19 cellular contexts compared by ENCODE assay signal in the genomic region with DNA sequence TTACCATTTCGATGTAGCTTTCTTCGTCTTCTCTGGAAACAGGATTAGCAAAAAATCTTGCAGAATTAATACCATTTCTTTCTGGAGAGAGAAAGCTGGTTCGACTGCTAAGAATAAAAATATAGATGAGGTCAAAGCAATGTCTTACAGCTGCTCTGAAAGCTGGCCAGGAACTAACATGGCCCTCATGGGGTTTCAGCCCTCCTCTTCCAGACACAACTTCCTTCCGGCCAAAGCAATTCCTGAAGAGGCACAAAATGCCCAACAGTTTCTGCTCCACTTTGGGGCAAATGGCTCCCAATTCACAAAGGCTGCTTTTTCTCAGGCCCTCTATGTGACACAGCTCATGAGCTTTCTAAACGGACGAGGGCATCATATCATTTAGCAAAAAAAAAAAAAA. TPM values are rescaled to one million over a fixed set of nuclear protein-coding genes. Genes with fewer than 3 reads are reported as not detected.
DNase-seq lines count a peak whose midpoint lies in the region; ATAC-seq and TF ChIP-seq lines count a peak whose summit lies in the region.
"Had no signal": no experiment of that assay in that cellular context is flagged by ENCODE, and none has a peak within 500 bp of the region (broad histone marks: within the 10 kb centered on the region; RNA-seq: fewer than 3 reads in every experiment).

No MANE protein-coding gene starts in this region.

- H3K4me3 ChIP-seq in cardiac fibroblast (replicated peaks in 1 of 2; ENCODE audit: low read depth in 2 of 2, low read length in 2 of 2) = no peak overlapping the region
- H3K4me3 ChIP-seq in right atrium auricular region = no peak overlapping the region
- no peak overlapping the region for H3K4me3 ChIP-seq in subcutaneous abdominal adipose tissue (ENCODE audit: low read depth in 1 of 5, low read length in 5 of 5)
- H3K4me3 ChIP-seq: ascending aorta, right lobe of liver, suprapubic skin had no signal

- TF ChIP-seq CTCF in cardiac fibroblast (IDR thresholded peaks at IDR 0.05; ENCODE audit: low read depth, low read length) (no peak), right atrium auricular region (IDR thresholded peaks at IDR 0.05) (no peak)

- intact Hi-C loops in Right ventricle myocardium superior (cut with DNase I) = no loop called here
- intact Hi-C loops in Right ventricle myocardium inferior (cut with DNase I) = no loop called here

- H3K27ac ChIP-seq in right atrium auricular region (peak overlapping the region; percentile 13 to 58), subcutaneous abdominal adipose tissue (ENCODE audit: low read depth, low read length) (peak overlapping the region; percentile 32)
- H3K27ac ChIP-seq: right lobe of liver, suprapubic skin had no signal

- H3K4me1 ChIP-seq in right atrium auricular region (peaks cover 0 to 16% of the 10 kb centered on the region in 2 donors), subcutaneous abdominal adipose tissue (ENCODE audit: control insufficient read depth in 5 of 5, insufficient read depth in 5 of 5, low read length in 5 of 5) (peaks cover 0 to 14% (median 11%) of the 10 kb centered on the region in 5 donors)
- H3K4me1 ChIP-seq: ascending aorta, right lobe of liver, suprapubic skin had no signal

- H3K9me3 ChIP-seq in right atrium auricular region (no peaks in the 10 kb centered on the region), subcutaneous abdominal adipose tissue (ENCODE audit: control insufficient read depth in 5 of 5, low read length in 5 of 5) (no peaks in the 10 kb centered on the region)
- H3K9me3 ChIP-seq: ascending aorta, right lobe of liver, suprapubic skin had no signal

- DNase-seq in Right ventricle myocardium superior (no peak), Right ventricle myocardium inferior (ENCODE audit: missing footprints) (no peak), cardiac fibroblast (ENCODE audit: low read depth in 2 of 2) (peak; percentile 48 to 68), right atrium auricular region (ENCODE audit: low spot score) (no peak), HUDEP-2 (lab: John Stamatoyannopoulos, UW; ENCODE audit: unreplicated experiment in 76 of 76) (no peak)
- DNase-seq in stimulated activated naive CD4-positive, alpha-beta T cell (lab: John Stamatoyannopoulos, UW) = no peak
- DNase-seq: naive thymus-derived CD4-positive, alpha-beta T cell; NCI-H1092 treated with DMSO at 0.1 percent for 48 hours; NCI-H2029; NCI-H82; right lobe of liver had no signal

- H3K36me3 ChIP-seq in right atrium auricular region (peaks cover 5% of the 10 kb centered on the region), subcutaneous abdominal adipose tissue (ENCODE audit: control insufficient read depth in 5 of 5, insufficient read depth in 5 of 5, low read length in 5 of 5) (peaks cover 0 to 24% (median 15%) of the 10 kb centered on the region in 5 donors)
- H3K36me3 ChIP-seq: right lobe of liver, suprapubic skin had no signal

- no peak overlapping the region for H3K9ac ChIP-seq in subcutaneous abdominal adipose tissue (ENCODE audit: low read length in 5 of 5)

- H3K27me3 ChIP-seq in right atrium auricular region (no peaks in the 10 kb centered on the region), subcutaneous abdominal adipose tissue (ENCODE audit: control insufficient read depth in 5 of 5, insufficient read depth in 4 of 5, low read length in 5 of 5) (peaks cover 0 to 6% (median 3%) of the 10 kb centered on the region in 5 donors)
- H3K27me3 ChIP-seq: ascending aorta, suprapubic skin had no signal

- ATAC-seq in Right ventricle myocardium superior (ENCODE audit: poor library complexity) (peak; percentile 38), Right ventricle myocardium inferior (no peak), GM18519 (IDR thresholded peaks at IDR 0.05; ENCODE audit: low FRiP score, unreplicated experiment) (no peak)
- ATAC-seq: naive thymus-derived CD4-positive, alpha-beta T cell; right lobe of liver had no signal

RNA-seq across cellular contexts. Expression of a gene that starts 42.5 kb away (rescaled TPM):
- total RNA-seq in Right ventricle myocardium superior (not detected), Right ventricle myocardium inferior (not detected), right atrium auricular region (not detected)
- total RNA-seq: A673; activated naive CD4-positive, alpha-beta T cell treated with anti-CD3 and anti-CD28 coated beads, Interleukin-2, amount 50 U/mL, for 72 hours; ascending aorta; epithelial cell of proximal tubule; naive thymus-derived CD4-positive, alpha-beta T cell; right lobe of liver; suprapubic skin; urinary bladder had no signal

RNA-seq across cellular contexts. Expression of a gene that starts 55.0 kb away (rescaled TPM):
- total RNA-seq in Right ventricle myocardium superior (11.9 TPM), Right ventricle myocardium inferior (12.1 TPM), right atrium auricular region (10 to 100 TPM; 13.5 to 16.9 TPM)
- total RNA-seq: epithelial cell of proximal tubule had no signal

Comparison
In these comparisons a context has a peak if more than half of its experiments do, and no peak if none do; other contexts are left out.
1. DNase-seq: peak in cardiac fibroblast (2 of 2); none in Right ventricle myocardium superior (single experiment), Right ventricle myocardium inferior (single experiment), right atrium auricular region (single experiment), stimulated activated naive CD4-positive, alpha-beta T cell (0 of 6) and HUDEP-2 (0 of 76).